8 cellular contexts compared by ENCODE assay signal in genomic region chr21:42496839-42497202, GRCh38. TPM values are rescaled to one million over a fixed set of nuclear protein-coding genes. Genes with fewer than 3 reads are reported as not detected.
DNase-seq lines count a peak whose midpoint lies in the region; ATAC-seq, FAIRE-seq and TF ChIP-seq lines count a peak whose summit lies in the region.

No MANE protein-coding gene starts in this region.

- H3K4me1 ChIP-seq in ACC112 (ENCODE audit: control insufficient read depth, insufficient read depth, low read length, unreplicated experiment) (peaks cover 6% of the 10 kb centered on the region), HCT116 (ENCODE audit: control insufficient read depth in 1 of 2, insufficient read depth in 2 of 2, low read length in 2 of 2) (peaks cover 10 to 28% of the 10 kb centered on the region in 2 experiments; a peak in 3 of 4 replicates), astrocyte (ENCODE audit: insufficient read depth, low read length) (peaks cover 5% of the 10 kb centered on the region), suprapubic skin (peaks cover 17% of the 10 kb centered on the region)

- no peak for TF ChIP-seq RAD21 in HCT116 (IDR thresholded peaks at IDR 0.05; ENCODE audit: low read depth)

- H3K4me3 Mint-ChIP-seq in astrocyte (ENCODE audit: unreplicated experiment) = peak overlapping the region; percentile 87

- CTCF ChIA-PET in HCT116 (lab: Charles Lee) = no interaction called here

- H3K36me3 Mint-ChIP-seq in astrocyte (ENCODE audit: low read depth, unreplicated experiment) = no peaks in the 10 kb centered on the region

- RAD21 ChIA-PET in HCT116 (lab: Charles Lee; ENCODE audit: low non-redundant PET in 1 of 2, low total read pairs in 2 of 2, uncharacterized antibody in 2 of 2, unreplicated experiment in 2 of 2) = no interaction called here

- H3K4me1 Mint-ChIP-seq in astrocyte (ENCODE audit: low read depth, unreplicated experiment) = peaks cover 5% of the 10 kb centered on the region

- H3K79me2 ChIP-seq in ACC112 (ENCODE audit: control insufficient read depth, insufficient read depth, low read length, unreplicated experiment) (no peaks in the 10 kb centered on the region), HCT116 (ENCODE audit: insufficient read depth, low read length) (no peaks in the 10 kb centered on the region), astrocyte (ENCODE audit: insufficient read depth, low read length) (no peaks in the 10 kb centered on the region)

- H3K27me3 Mint-ChIP-seq in astrocyte (ENCODE audit: low read depth, unreplicated experiment) = peaks cover 4% of the 10 kb centered on the region

- no peaks in the 10 kb centered on the region for H3K9me3 Mint-ChIP-seq in astrocyte (ENCODE audit: unreplicated experiment)

- TF ChIP-seq EP300 in suprapubic skin (IDR thresholded peaks at IDR 0.05) = no peak

- H3K9me3 ChIP-seq in HCT116 (ENCODE audit: control insufficient read depth in 1 of 2, insufficient read depth in 1 of 2, low read depth in 1 of 2, low read length in 2 of 2) (no peaks in the 10 kb centered on the region), astrocyte (ENCODE audit: insufficient read depth, low read depth, low read length) (no peaks in the 10 kb centered on the region), suprapubic skin (no peaks in the 10 kb centered on the region)

- intact Hi-C loops in HCT116 (cut with micrococcal nuclease) = no loop called here

- FAIRE-seq in astrocyte (lab: Jason Lieb, UNC) = no peak

- H3K4me2 ChIP-seq in HCT116 (ENCODE audit: low read length) (peak overlapping the region; percentile 90), astrocyte (ENCODE audit: low read length) (peak overlapping the region; percentile 93)

- DNase-seq in HCT116 (ENCODE audit: low read depth, low spot score) (no peak), astrocyte (ENCODE audit: low read depth) (no peak), kidney epithelial cell (ENCODE audit: low read depth) (no peak), suprapubic skin (ENCODE audit: low spot score in 2 of 2) (peak in 1 of 2 donors; percentile 79)
- no peak for DNase-seq in activated effector memory CD4-positive, alpha-beta T cell treated with Interleukin-2 at 50 U/mL for 16 hours

- H3K27ac ChIP-seq in ACC112 (ENCODE audit: low read depth, low read length) (peak overlapping the region; percentile 20; the same call in 1 of the 2 replicates), HCT116 (ENCODE audit: low read depth, low read length) (peak overlapping the region; percentile 41; the same call in 1 of the 2 replicates), astrocyte (ENCODE audit: low read depth, low read length) (peak overlapping the region; percentile 43), suprapubic skin (peak overlapping the region; percentile 80)

- H3K36me3 ChIP-seq in ACC112 (ENCODE audit: insufficient read depth, low read length) = no peaks in the 10 kb centered on the region
- no peaks in the 10 kb centered on the region for H3K36me3 ChIP-seq in HCT116 (ENCODE audit: control insufficient read depth in 1 of 2, insufficient read depth in 2 of 2, low read length in 2 of 2)
- H3K36me3 ChIP-seq in astrocyte (ENCODE audit: insufficient read depth, low read length) = no peaks in the 10 kb centered on the region
- H3K36me3 ChIP-seq in kidney epithelial cell (ENCODE audit: control insufficient read depth, insufficient read depth, low read length) = no peaks in the 10 kb centered on the region
- H3K36me3 ChIP-seq in suprapubic skin = no peaks in the 10 kb centered on the region

- TSS peak; percentile 97 for BruUV-seq in HCT116 (replicated peaks; lab: Mats Ljungman, UMichigan)

- TF ChIP-seq POLR2A in HCT116 (IDR thresholded peaks at IDR 0.05; ENCODE audit: borderline replicate concordance, extremely low read depth, insufficient read depth, insufficient read length) = no peak
- TF ChIP-seq POLR2A in suprapubic skin (IDR thresholded peaks at IDR 0.05) = no peak

- H3K27me3 ChIP-seq in ACC112 (ENCODE audit: insufficient read depth, low read length) (peaks cover 12% of the 10 kb centered on the region), HCT116 (ENCODE audit: insufficient read depth, low read length) (no peaks in the 10 kb centered on the region), astrocyte (ENCODE audit: insufficient read depth, low read length) (no peaks in the 10 kb centered on the region), kidney epithelial cell (ENCODE audit: control insufficient read depth, insufficient read depth, low read length) (no peaks in the 10 kb centered on the region), suprapubic skin (no peaks in the 10 kb centered on the region)

- peak overlapping the region; percentile 94 for H3K4me3 ChIP-seq in ACC112 (ENCODE audit: low read depth, low read length)
- peak overlapping the region; percentile 58 to 66 for H3K4me3 ChIP-seq in HCT116 (replicated peaks in 1 of 2; ENCODE audit: low read depth in 1 of 2, low read length in 2 of 2)
- peak overlapping the region; percentile 68 for H3K4me3 ChIP-seq in astrocyte (ENCODE audit: insufficient read depth, low read depth, low read length)
- peak overlapping the region; percentile 71 for H3K4me3 ChIP-seq in kidney epithelial cell (ENCODE audit: low read depth, low read length)
- peak overlapping the region; percentile 70 for H3K4me3 ChIP-seq in suprapubic skin

- H2AFZ ChIP-seq in ACC112 (ENCODE audit: low read length, unreplicated experiment) (peak overlapping the region; percentile 95), HCT116 (ENCODE audit: low read depth, low read length, poor library complexity, severe bottlenecking) (no peak overlapping the region), astrocyte (ENCODE audit: low read depth, low read length) (peak overlapping the region; percentile 95)

- no peak for ATAC-seq in HCT116
- ATAC-seq in HG03095 (IDR thresholded peaks at IDR 0.05; ENCODE audit: unreplicated experiment) = no peak
- ATAC-seq in GM18861 (IDR thresholded peaks at IDR 0.05; ENCODE audit: unreplicated experiment) = no peak

- peak overlapping the region; percentile 70 for H3K9ac ChIP-seq in HCT116 (ENCODE audit: low read length)
- H3K9ac ChIP-seq in astrocyte (ENCODE audit: low read length) = peak overlapping the region; percentile 85

- no peaks in the 10 kb centered on the region for H3K9me2 ChIP-seq in HCT116 (ENCODE audit: insufficient read depth)

- peak overlapping the region; percentile 87 for H3K27ac Mint-ChIP-seq in astrocyte (ENCODE audit: unreplicated experiment)

- 17% methylated on average over 19 of the region's 19 CpGs for WGBS in suprapubic skin

- TF ChIP-seq CTCF in HCT116 (IDR thresholded peaks at IDR 0.05 in 2 of 3, conservative IDR thresholded peaks at IDR 0.05 in 1 of 3; ENCODE audit: borderline replicate concordance in 1 of 3, insufficient read depth in 1 of 3, low read depth in 2 of 3, low read length in 2 of 3) (no peak), astrocyte (IDR thresholded peaks at IDR 0.05; ENCODE audit: insufficient read depth, low read depth, low read length) (no peak), kidney epithelial cell (IDR thresholded peaks at IDR 0.05; ENCODE audit: insufficient read depth, low read length, poor library complexity, severe bottlenecking) (no peak), suprapubic skin (IDR thresholded peaks at IDR 0.05) (no peak)

- POLR2A ChIA-PET in HCT116 (lab: Charles Lee) = no interaction called here

- H4K20me1 ChIP-seq in HCT116 (ENCODE audit: insufficient read depth) = no peaks in the 10 kb centered on the region
- no peaks in the 10 kb centered on the region for H4K20me1 ChIP-seq in astrocyte (ENCODE audit: insufficient read depth, low read length)

TF ChIP-seq in HCT116, 20 proteins besides CTCF, POLR2A, EP300 and RAD21:
- TF ChIP-seq EZH2 (IDR thresholded peaks at IDR 0.05) (no peak), TCF7L2 (IDR thresholded peaks at IDR 0.05; ENCODE audit: borderline replicate concordance, extremely low read depth, insufficient read depth, insufficient read length) (no peak), REST (IDR thresholded peaks at IDR 0.05; ENCODE audit: low read depth) (no peak), FOSL1 (IDR thresholded peaks at IDR 0.05; ENCODE audit: low read depth) (no peak), ZNF274 (IDR thresholded peaks at IDR 0.05; ENCODE audit: low read depth, low read length) (no peak), ZFX (IDR thresholded peaks at IDR 0.05) (peak; percentile 34), SP1 (IDR thresholded peaks at IDR 0.05; ENCODE audit: low read depth) (no peak), EZH2phosphoT487 (IDR thresholded peaks at IDR 0.05; ENCODE audit: borderline replicate concordance) (no peak)

RNA-seq across cellular contexts. Expression of gene RSPH1, which starts 0.8 kb away (rescaled TPM):
- total RNA-seq in HCT116 (2021; ENCODE audit: unreplicated experiment) = 1.5 TPM
- 0.65 and 0.87 TPM in 2 replicates for polyA plus RNA-seq in HCT116 (2012)
- total RNA-seq in astrocyte = 0.43 TPM in 1 of 2 replicates, not detected in the other
- 0.29 and 1.6 TPM in 2 replicates for total RNA-seq in kidney epithelial cell
- 1 to 10 TPM in 3 of 4 donors, under 1 TPM in 1; 0.81 to 3.2 (median 2.0) TPM for total RNA-seq in suprapubic skin

RNA-seq across cellular contexts. Expression of gene SLC37A1, which starts 16.8 kb away (rescaled TPM):
- 15.0 TPM for total RNA-seq in HCT116 (2021; ENCODE audit: unreplicated experiment)
- 12.5 and 12.9 TPM in 2 replicates for polyA plus RNA-seq in HCT116 (2012)
- total RNA-seq in astrocyte = 5.8 and 6.9 TPM in 2 replicates
- total RNA-seq in kidney epithelial cell = 29.3 and 34.2 TPM in 2 replicates
- 10 to 100 TPM; 10.2 to 23.1 (median 19.6) TPM for total RNA-seq in suprapubic skin

Comparison
In these comparisons a context has a peak if more than half of its experiments do, and no peak if none do; other contexts are left out.
1. H3K27ac ChIP-seq: peak in every context shown above with its lines; median percentile 80 in suprapubic skin; 43 in astrocyte; 41 in HCT116; 20 in ACC112.